In genomic region chr16:67326472-67327309, GRCh38 we compare ENCODE assay signal across 1 cellular context.
TF ChIP-seq lines count a peak whose summit lies in the region.

Gene KCTD19 (minus strand): TSS chr16:67326741. CDS start chr16:67326707, 34 bp downstream.
A gene with protein sequence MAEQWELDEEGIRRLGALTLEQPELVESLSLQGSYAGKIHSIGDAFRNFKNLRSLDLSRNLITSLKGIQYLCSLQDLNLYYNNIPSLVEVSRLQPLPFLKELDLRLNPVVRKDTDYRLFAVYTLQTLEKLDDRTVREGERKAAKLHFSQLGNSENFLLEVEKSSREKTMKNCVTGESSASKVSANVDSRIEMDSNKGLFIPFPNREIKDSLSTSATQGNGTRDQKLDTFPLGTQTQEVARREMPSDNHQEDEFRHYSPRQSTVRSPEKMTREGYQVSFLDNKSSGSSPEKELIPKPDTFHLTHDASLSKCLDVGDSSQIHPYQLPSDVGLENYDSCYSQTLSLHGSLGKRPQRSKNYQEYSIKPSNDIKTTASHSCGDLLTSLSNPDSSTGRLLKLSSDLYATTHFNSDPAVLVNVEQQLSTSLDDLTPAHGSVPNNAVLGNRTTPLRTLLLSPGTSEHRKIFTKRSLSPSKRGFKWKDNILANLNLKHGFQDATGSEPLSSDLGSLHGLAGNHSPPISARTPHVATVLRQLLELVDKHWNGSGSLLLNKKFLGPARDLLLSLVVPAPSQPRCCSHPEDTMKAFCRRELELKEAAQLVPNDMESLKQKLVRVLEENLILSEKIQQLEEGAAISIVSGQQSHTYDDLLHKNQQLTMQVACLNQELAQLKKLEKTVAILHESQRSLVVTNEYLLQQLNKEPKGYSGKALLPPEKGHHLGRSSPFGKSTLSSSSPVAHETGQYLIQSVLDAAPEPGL (plus strand): TSS chr16:67326815. CDS start chr16:67326863, 48 bp downstream.

TF ChIP-seq in HepG2, 621 proteins besides CTCF, POLR2A, EP300 and RAD21 (continued from another document and continues in another):
- TF ChIP-seq, protein P1, sequence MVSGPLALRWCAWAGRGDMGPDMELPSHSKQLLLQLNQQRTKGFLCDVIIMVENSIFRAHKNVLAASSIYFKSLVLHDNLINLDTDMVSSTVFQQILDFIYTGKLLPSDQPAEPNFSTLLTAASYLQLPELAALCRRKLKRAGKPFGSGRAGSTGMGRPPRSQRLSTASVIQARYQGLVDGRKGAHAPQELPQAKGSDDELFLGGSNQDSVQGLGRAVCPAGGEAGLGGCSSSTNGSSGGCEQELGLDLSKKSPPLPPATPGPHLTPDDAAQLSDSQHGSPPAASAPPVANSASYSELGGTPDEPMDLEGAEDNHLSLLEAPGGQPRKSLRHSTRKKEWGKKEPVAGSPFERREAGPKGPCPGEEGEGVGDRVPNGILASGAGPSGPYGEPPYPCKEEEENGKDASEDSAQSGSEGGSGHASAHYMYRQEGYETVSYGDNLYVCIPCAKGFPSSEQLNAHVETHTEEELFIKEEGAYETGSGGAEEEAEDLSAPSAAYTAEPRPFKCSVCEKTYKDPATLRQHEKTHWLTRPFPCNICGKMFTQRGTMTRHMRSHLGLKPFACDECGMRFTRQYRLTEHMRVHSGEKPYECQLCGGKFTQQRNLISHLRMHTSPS (CRISPR knock-in tag; IDR thresholded peaks at IDR 0.05; ENCODE audit: low read depth): no peak
- TF ChIP-seq, protein P2, sequence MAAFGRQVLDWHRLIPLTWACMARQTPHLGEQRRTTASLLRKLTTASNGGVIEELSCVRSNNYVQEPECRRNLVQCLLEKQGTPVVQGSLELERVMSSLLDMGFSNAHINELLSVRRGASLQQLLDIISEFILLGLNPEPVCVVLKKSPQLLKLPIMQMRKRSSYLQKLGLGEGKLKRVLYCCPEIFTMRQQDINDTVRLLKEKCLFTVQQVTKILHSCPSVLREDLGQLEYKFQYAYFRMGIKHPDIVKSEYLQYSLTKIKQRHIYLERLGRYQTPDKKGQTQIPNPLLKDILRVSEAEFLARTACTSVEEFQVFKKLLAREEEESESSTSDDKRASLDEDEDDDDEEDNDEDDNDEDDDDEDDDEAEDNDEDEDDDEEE (CRISPR knock-in tag; IDR thresholded peaks at IDR 0.05): 0 out of 2 replicates have a peak, but pooled peaks have one; percentile 45
- no peak for TF ChIP-seq ZNF343 (CRISPR knock-in tag; IDR thresholded peaks at IDR 0.05)
- no peak for TF ChIP-seq ZMYM3 (CRISPR knock-in tag; IDR thresholded peaks at IDR 0.05)
- TF ChIP-seq XRCC5 (optimal IDR thresholded peaks at IDR 0.05; ENCODE audit: low read length): peak; percentile 73
- peak; percentile 30; the same call in 1 of the 2 replicates for TF ChIP-seq ZNF331 (CRISPR knock-in tag; IDR thresholded peaks at IDR 0.05)
- peak; percentile 37; the same call in 1 of the 2 replicates for TF ChIP-seq SAP130 (CRISPR knock-in tag; IDR thresholded peaks at IDR 0.05; ENCODE audit: low read depth)
- no peak for TF ChIP-seq KLF16 (CRISPR knock-in tag; IDR thresholded peaks at IDR 0.05)
- TF ChIP-seq, protein P3, sequence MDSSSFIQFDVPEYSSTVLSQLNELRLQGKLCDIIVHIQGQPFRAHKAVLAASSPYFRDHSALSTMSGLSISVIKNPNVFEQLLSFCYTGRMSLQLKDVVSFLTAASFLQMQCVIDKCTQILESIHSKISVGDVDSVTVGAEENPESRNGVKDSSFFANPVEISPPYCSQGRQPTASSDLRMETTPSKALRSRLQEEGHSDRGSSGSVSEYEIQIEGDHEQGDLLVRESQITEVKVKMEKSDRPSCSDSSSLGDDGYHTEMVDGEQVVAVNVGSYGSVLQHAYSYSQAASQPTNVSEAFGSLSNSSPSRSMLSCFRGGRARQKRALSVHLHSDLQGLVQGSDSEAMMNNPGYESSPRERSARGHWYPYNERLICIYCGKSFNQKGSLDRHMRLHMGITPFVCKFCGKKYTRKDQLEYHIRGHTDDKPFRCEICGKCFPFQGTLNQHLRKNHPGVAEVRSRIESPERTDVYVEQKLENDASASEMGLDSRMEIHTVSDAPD (CRISPR knock-in tag; IDR thresholded peaks at IDR 0.05): no peak
- TF ChIP-seq, protein P4, sequence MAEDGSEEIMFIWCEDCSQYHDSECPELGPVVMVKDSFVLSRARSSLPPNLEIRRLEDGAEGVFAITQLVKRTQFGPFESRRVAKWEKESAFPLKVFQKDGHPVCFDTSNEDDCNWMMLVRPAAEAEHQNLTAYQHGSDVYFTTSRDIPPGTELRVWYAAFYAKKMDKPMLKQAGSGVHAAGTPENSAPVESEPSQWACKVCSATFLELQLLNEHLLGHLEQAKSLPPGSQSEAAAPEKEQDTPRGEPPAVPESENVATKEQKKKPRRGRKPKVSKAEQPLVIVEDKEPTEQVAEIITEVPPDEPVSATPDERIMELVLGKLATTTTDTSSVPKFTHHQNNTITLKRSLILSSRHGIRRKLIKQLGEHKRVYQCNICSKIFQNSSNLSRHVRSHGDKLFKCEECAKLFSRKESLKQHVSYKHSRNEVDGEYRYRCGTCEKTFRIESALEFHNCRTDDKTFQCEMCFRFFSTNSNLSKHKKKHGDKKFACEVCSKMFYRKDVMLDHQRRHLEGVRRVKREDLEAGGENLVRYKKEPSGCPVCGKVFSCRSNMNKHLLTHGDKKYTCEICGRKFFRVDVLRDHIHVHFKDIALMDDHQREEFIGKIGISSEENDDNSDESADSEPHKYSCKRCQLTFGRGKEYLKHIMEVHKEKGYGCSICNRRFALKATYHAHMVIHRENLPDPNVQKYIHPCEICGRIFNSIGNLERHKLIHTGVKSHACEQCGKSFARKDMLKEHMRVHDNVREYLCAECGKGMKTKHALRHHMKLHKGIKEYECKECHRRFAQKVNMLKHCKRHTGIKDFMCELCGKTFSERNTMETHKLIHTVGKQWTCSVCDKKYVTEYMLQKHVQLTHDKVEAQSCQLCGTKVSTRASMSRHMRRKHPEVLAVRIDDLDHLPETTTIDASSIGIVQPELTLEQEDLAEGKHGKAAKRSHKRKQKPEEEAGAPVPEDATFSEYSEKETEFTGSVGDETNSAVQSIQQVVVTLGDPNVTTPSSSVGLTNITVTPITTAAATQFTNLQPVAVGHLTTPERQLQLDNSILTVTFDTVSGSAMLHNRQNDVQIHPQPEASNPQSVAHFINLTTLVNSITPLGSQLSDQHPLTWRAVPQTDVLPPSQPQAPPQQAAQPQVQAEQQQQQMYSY (CRISPR knock-in tag; IDR thresholded peaks at IDR 0.05): 0 out of 2 replicates have a peak, but pooled peaks have one; percentile 35
- no peak for TF ChIP-seq PHB2 (IDR thresholded peaks at IDR 0.05; ENCODE audit: partially characterized antibody)
- TF ChIP-seq, protein P5, sequence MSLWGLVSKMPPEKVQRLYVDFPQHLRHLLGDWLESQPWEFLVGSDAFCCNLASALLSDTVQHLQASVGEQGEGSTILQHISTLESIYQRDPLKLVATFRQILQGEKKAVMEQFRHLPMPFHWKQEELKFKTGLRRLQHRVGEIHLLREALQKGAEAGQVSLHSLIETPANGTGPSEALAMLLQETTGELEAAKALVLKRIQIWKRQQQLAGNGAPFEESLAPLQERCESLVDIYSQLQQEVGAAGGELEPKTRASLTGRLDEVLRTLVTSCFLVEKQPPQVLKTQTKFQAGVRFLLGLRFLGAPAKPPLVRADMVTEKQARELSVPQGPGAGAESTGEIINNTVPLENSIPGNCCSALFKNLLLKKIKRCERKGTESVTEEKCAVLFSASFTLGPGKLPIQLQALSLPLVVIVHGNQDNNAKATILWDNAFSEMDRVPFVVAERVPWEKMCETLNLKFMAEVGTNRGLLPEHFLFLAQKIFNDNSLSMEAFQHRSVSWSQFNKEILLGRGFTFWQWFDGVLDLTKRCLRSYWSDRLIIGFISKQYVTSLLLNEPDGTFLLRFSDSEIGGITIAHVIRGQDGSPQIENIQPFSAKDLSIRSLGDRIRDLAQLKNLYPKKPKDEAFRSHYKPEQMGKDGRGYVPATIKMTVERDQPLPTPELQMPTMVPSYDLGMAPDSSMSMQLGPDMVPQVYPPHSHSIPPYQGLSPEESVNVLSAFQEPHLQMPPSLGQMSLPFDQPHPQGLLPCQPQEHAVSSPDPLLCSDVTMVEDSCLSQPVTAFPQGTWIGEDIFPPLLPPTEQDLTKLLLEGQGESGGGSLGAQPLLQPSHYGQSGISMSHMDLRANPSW (CRISPR knock-in tag; IDR thresholded peaks at IDR 0.05; ENCODE audit: borderline replicate concordance): no peak
- TF ChIP-seq, protein P6, sequence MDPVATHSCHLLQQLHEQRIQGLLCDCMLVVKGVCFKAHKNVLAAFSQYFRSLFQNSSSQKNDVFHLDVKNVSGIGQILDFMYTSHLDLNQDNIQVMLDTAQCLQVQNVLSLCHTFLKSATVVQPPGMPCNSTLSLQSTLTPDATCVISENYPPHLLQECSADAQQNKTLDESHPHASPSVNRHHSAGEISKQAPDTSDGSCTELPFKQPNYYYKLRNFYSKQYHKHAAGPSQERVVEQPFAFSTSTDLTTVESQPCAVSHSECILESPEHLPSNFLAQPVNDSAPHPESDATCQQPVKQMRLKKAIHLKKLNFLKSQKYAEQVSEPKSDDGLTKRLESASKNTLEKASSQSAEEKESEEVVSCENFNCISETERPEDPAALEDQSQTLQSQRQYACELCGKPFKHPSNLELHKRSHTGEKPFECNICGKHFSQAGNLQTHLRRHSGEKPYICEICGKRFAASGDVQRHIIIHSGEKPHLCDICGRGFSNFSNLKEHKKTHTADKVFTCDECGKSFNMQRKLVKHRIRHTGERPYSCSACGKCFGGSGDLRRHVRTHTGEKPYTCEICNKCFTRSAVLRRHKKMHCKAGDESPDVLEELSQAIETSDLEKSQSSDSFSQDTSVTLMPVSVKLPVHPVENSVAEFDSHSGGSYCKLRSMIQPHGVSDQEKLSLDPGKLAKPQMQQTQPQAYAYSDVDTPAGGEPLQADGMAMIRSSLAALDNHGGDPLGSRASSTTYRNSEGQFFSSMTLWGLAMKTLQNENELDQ (CRISPR knock-in tag; IDR thresholded peaks at IDR 0.05; ENCODE audit: borderline replicate concordance): no peak
- TF ChIP-seq NFKBIZ (CRISPR knock-in tag; IDR thresholded peaks at IDR 0.05): no peak
- no peak for TF ChIP-seq FOXM1 (CRISPR knock-in tag; IDR thresholded peaks at IDR 0.05)
- no peak for TF ChIP-seq GMEB2 (CRISPR knock-in tag; IDR thresholded peaks at IDR 0.05; ENCODE audit: low read depth)
- TF ChIP-seq, protein P7, sequence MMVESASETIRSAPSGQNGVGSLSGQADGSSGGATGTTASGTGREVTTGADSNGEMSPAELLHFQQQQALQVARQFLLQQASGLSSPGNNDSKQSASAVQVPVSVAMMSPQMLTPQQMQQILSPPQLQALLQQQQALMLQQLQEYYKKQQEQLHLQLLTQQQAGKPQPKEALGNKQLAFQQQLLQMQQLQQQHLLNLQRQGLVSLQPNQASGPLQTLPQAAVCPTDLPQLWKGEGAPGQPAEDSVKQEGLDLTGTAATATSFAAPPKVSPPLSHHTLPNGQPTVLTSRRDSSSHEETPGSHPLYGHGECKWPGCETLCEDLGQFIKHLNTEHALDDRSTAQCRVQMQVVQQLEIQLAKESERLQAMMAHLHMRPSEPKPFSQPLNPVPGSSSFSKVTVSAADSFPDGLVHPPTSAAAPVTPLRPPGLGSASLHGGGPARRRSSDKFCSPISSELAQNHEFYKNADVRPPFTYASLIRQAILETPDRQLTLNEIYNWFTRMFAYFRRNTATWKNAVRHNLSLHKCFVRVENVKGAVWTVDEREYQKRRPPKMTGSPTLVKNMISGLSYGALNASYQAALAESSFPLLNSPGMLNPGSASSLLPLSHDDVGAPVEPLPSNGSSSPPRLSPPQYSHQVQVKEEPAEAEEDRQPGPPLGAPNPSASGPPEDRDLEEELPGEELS (CRISPR knock-in tag; IDR thresholded peaks at IDR 0.05): peak; percentile 11; the same call in 1 of the 2 replicates
- TF ChIP-seq ZNF879 (CRISPR knock-in tag; IDR thresholded peaks at IDR 0.05): no peak
- TF ChIP-seq ZNF17 (CRISPR knock-in tag; IDR thresholded peaks at IDR 0.05): no peak
- no peak for TF ChIP-seq ZNF333 (CRISPR knock-in tag; IDR thresholded peaks at IDR 0.05; ENCODE audit: borderline replicate concordance)
- 0 out of 2 replicates have a peak, but pooled peaks have one; percentile 5 for TF ChIP-seq ZKSCAN1 (IDR thresholded peaks at IDR 0.05; ENCODE audit: low read length)
- no peak for TF ChIP-seq ZNF432 (CRISPR knock-in tag; IDR thresholded peaks at IDR 0.05; ENCODE audit: borderline replicate concordance)
- TF ChIP-seq ZNF234 (CRISPR knock-in tag; conservative IDR thresholded peaks at IDR 0.05): no peak
- no peak for TF ChIP-seq KDM6A (CRISPR knock-in tag; IDR thresholded peaks at IDR 0.05; ENCODE audit: low read depth)
- no peak for TF ChIP-seq EZH2 (conservative IDR thresholded peaks at IDR 0.05; ENCODE audit: low read depth, low read length)
- TF ChIP-seq, protein P8, sequence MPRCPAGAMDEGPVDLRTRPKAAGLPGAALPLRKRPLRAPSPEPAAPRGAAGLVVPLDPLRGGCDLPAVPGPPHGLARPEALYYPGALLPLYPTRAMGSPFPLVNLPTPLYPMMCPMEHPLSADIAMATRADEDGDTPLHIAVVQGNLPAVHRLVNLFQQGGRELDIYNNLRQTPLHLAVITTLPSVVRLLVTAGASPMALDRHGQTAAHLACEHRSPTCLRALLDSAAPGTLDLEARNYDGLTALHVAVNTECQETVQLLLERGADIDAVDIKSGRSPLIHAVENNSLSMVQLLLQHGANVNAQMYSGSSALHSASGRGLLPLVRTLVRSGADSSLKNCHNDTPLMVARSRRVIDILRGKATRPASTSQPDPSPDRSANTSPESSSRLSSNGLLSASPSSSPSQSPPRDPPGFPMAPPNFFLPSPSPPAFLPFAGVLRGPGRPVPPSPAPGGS (CRISPR knock-in tag; IDR thresholded peaks at IDR 0.05): no peak
- TF ChIP-seq THYN1 (CRISPR knock-in tag; IDR thresholded peaks at IDR 0.05; ENCODE audit: borderline replicate concordance, low read depth): no peak
- TF ChIP-seq ZNF317 (CRISPR knock-in tag; IDR thresholded peaks at IDR 0.05): 0 out of 2 replicates have a peak, but pooled peaks have one; percentile 26
- TF ChIP-seq, protein P9, sequence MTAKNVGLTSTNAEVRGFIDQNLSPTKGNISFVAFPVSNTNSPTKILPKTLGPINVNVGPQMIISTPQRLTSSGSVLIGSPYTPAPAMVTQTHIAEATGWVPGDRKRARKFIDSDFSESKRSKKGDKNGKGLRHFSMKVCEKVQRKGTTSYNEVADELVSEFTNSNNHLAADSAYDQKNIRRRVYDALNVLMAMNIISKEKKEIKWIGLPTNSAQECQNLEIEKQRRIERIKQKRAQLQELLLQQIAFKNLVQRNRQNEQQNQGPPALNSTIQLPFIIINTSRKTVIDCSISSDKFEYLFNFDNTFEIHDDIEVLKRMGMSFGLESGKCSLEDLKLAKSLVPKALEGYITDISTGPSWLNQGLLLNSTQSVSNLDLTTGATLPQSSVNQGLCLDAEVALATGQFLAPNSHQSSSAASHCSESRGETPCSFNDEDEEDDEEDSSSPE (CRISPR knock-in tag; IDR thresholded peaks at IDR 0.05): peak; percentile 43; the same call in 1 of the 2 replicates
